ENCODE assay signal across 8 cellular contexts in the genomic region with DNA sequence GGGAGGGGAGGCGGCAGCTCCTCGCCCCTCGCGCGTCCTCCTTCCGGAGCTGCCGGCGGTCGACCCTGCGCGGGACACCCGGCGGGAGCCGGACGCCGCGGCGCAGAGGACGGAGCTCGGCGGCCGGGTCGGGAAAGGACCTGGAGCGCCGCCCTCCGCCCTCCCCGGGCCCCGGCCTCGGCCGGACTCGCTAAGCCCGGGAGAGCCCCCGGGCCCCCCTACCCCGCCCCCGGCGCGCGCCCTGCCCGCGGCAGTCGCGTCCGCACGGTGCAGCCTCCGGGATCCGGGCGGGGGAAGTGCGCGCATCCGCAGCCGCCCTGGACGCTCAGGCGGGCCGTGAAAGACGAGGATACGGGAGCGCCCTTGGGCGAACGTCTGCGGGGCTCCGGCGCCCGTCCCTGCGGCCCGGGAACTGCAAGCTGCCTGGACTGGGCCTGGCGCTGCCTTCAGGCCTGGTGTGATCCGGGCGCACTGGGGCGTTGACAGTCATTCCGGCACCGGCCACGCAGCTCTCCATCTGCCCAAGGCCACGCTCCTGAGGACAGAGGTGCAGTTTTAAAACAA. TPM values are rescaled to one million over a fixed set of nuclear protein-coding genes. Genes with fewer than 3 reads are reported as not detected.
DNase-seq lines count a peak whose midpoint lies in the region; ATAC-seq and TF ChIP-seq lines count a peak whose summit lies in the region.

No MANE protein-coding gene starts in this region.

- H3K27ac Mint-ChIP-seq in GM23338, result no peak overlapping the region
- peak overlapping the region in 1 of 2 donors; percentile 76 for H3K27ac Mint-ChIP-seq in natural killer cell

- H3K4me3 Mint-ChIP-seq in GM23338 (peak overlapping the region; percentile 59; the same call in 2 of the 3 replicates), natural killer cell (peak overlapping the region; percentile 64)

- no peaks in the 10 kb centered on the region for H4K20me1 ChIP-seq in GM23338 (replicated peaks; ENCODE audit: insufficient read depth)

- H3K9me2 ChIP-seq in GM23338 (ENCODE audit: insufficient read depth), result no peaks in the 10 kb centered on the region

- intact Hi-C loops in natural killer cell (cut with micrococcal nuclease), result no loop called here

- peaks cover 21% of the 10 kb centered on the region for H3K4me1 ChIP-seq in GM23338 (ENCODE audit: insufficient read depth)

- H3K36me3 ChIP-seq in GM23338 (ENCODE audit: insufficient read depth), result no peaks in the 10 kb centered on the region

- no peak overlapping the region for H2AFZ ChIP-seq in GM23338

- H3K27me3 Mint-ChIP-seq in GM23338 (ENCODE audit: insufficient read depth, low read depth, poor library complexity) (peaks cover 34% of the 10 kb centered on the region), natural killer cell (ENCODE audit: low read depth in 2 of 2) (no peaks in the 10 kb centered on the region)

- H3K27ac ChIP-seq in GM23338 (ENCODE audit: low read depth), result no peak overlapping the region

- no peaks in the 10 kb centered on the region for H3K36me3 Mint-ChIP-seq in GM23338 (ENCODE audit: low read depth)
- H3K36me3 Mint-ChIP-seq in natural killer cell, result no peaks in the 10 kb centered on the region

- H3K4me1 Mint-ChIP-seq in GM23338 (peaks cover 30% of the 10 kb centered on the region), natural killer cell (peaks cover 12 to 59% of the 10 kb centered on the region in 2 donors)

- H3K27me3 ChIP-seq in GM23338 (ENCODE audit: insufficient read depth), result peaks cover 31% of the 10 kb centered on the region

- H3K9me3 Mint-ChIP-seq in GM23338, result no peaks in the 10 kb centered on the region
- no peaks in the 10 kb centered on the region for H3K9me3 Mint-ChIP-seq in natural killer cell

- DNase-seq in GM23338 (ENCODE audit: low spot score) (no peak), SW480 (ENCODE audit: low spot score) (peak; percentile 49), erythroblast (lab: John Stamatoyannopoulos, UW) (peak; percentile 36 to 41), natural killer cell (no peak), putamen (ENCODE audit: low spot score) (no peak)

- ATAC-seq in GM23338, result peak; percentile 6; the same call in 2 of the 3 replicates
- peak in 2 of 3 donors; percentile 29 to 32 for ATAC-seq in natural killer cell
- no peak for ATAC-seq in HG03095 (IDR thresholded peaks at IDR 0.05; ENCODE audit: unreplicated experiment)
- no peak for ATAC-seq in HG02678 (IDR thresholded peaks at IDR 0.05; ENCODE audit: unreplicated experiment)
- ATAC-seq in HG03175 (IDR thresholded peaks at IDR 0.05; ENCODE audit: unreplicated experiment), result no peak

- peak overlapping the region; percentile 76 for H3K4me2 ChIP-seq in GM23338

- H3K79me2 ChIP-seq in GM23338 (replicated peaks; ENCODE audit: insufficient read depth), result no peaks in the 10 kb centered on the region

- no peak for TF ChIP-seq CTCF in GM23338 (conservative IDR thresholded peaks at IDR 0.05; ENCODE audit: low read depth in 2 of 2)
- TF ChIP-seq CTCF in natural killer cell (IDR thresholded peaks at IDR 0.05), result no peak

- H3F3A ChIP-seq in GM23338 (replicated peaks; ENCODE audit: low read depth), result peaks cover 6% of the 10 kb centered on the region; the same call in 1 of the 2 replicates

- no peak for TF ChIP-seq POLR2A in erythroblast (IDR thresholded peaks at IDR 0.05; ENCODE audit: low read length)

- H3K4me3 ChIP-seq in GM23338, result peak overlapping the region; percentile 56; the same call in 1 of the 2 replicates

TF ChIP-seq in GM23338, 12 proteins besides CTCF, POLR2A, EP300 and RAD21 (continues in another document):
- no peak for TF ChIP-seq ZNF331 (CRISPR knock-in tag; IDR thresholded peaks at IDR 0.05; ENCODE audit: low read depth)
- TF ChIP-seq POLR2AphosphoS5 (IDR thresholded peaks at IDR 0.05; ENCODE audit: low read depth), result no peak
- no peak for TF ChIP-seq ETS1 (IDR thresholded peaks at IDR 0.05)
- TF ChIP-seq ZNF114 (CRISPR knock-in tag; IDR thresholded peaks at IDR 0.05), result no peak
- TF ChIP-seq, protein P1, sequence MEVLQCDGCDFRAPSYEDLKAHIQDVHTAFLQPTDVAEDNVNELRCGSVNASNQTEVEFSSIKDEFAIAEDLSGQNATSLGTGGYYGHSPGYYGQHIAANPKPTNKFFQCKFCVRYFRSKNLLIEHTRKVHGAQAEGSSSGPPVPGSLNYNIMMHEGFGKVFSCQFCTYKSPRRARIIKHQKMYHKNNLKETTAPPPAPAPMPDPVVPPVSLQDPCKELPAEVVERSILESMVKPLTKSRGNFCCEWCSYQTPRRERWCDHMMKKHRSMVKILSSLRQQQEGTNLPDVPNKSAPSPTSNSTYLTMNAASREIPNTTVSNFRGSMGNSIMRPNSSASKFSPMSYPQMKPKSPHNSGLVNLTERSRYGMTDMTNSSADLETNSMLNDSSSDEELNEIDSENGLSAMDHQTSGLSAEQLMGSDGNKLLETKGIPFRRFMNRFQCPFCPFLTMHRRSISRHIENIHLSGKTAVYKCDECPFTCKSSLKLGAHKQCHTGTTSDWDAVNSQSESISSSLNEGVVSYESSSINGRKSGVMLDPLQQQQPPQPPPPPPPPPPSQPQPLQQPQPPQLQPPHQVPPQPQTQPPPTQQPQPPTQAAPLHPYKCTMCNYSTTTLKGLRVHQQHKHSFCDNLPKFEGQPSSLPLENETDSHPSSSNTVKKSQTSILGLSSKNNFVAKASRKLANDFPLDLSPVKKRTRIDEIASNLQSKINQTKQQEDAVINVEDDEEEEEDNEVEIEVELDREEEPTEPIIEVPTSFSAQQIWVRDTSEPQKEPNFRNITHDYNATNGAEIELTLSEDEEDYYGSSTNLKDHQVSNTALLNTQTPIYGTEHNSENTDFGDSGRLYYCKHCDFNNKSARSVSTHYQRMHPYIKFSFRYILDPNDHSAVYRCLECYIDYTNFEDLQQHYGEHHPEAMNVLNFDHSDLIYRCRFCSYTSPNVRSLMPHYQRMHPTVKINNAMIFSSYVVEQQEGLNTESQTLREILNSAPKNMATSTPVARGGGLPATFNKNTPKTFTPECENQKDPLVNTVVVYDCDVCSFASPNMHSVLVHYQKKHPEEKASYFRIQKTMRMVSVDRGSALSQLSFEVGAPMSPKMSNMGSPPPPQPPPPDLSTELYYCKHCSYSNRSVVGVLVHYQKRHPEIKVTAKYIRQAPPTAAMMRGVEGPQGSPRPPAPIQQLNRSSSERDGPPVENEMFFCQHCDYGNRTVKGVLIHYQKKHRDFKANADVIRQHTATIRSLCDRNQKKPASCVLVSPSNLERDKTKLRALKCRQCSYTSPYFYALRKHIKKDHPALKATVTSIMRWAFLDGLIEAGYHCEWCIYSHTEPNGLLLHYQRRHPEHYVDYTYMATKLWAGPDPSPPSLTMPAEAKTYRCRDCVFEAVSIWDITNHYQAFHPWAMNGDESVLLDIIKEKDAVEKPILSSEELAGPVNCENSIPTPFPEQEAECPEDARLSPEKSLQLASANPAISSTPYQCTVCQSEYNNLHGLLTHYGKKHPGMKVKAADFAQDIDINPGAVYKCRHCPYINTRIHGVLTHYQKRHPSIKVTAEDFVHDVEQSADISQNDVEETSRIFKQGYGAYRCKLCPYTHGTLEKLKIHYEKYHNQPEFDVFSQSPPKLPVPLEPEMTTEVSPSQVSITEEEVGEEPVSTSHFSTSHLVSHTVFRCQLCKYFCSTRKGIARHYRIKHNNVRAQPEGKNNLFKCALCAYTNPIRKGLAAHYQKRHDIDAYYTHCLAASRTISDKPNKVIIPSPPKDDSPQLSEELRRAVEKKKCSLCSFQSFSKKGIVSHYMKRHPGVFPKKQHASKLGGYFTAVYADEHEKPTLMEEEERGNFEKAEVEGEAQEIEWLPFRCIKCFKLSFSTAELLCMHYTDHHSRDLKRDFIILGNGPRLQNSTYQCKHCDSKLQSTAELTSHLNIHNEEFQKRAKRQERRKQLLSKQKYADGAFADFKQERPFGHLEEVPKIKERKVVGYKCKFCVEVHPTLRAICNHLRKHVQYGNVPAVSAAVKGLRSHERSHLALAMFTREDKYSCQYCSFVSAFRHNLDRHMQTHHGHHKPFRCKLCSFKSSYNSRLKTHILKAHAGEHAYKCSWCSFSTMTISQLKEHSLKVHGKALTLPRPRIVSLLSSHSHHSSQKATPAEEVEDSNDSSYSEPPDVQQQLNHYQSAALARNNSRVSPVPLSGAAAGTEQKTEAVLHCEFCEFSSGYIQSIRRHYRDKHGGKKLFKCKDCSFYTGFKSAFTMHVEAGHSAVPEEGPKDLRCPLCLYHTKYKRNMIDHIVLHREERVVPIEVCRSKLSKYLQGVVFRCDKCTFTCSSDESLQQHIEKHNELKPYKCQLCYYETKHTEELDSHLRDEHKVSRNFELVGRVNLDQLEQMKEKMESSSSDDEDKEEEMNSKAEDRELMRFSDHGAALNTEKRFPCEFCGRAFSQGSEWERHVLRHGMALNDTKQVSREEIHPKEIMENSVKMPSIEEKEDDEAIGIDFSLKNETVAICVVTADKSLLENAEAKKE (CRISPR knock-in tag; IDR thresholded peaks at IDR 0.05), result no peak

RNA-seq across cellular contexts. Expression of gene NACC2, which starts 0.5 kb away (rescaled TPM):
- 16.5 and 20.8 TPM in 2 replicates for total RNA-seq in GM23338 (2014; rRNA removed; shearing (Covaris generic))
- 3.2 and 3.8 TPM in 2 replicates for polyA plus RNA-seq in GM23338 (2016; fragmentation: Nextera tagmentation; extraction: Ambion mirVana)
- total RNA-seq in natural killer cell, result 10 to 100 TPM; 14.5 to 21.6 (median 21.2) TPM

RNA-seq across cellular contexts. Expression of gene TMEM250, which starts 23.1 kb away (rescaled TPM):
- total RNA-seq in GM23338 (2014; rRNA removed; shearing (Covaris generic)), result 32.6 and 39.2 TPM in 2 replicates
- polyA plus RNA-seq in GM23338 (2016; fragmentation: Nextera tagmentation; extraction: Ambion mirVana), result 11.8 and 12.2 TPM in 2 replicates
- total RNA-seq in natural killer cell, result 10 to 100 TPM; 19.5 to 34.3 (median 33.6) TPM

Comparison
In these comparisons a context has a peak if more than half of its experiments do, and no peak if none do; other contexts are left out.
1. ATAC-seq: peak in GM23338 (single experiment) and natural killer cell (2 of 3); none in HG03095 (single experiment), HG02678 (single experiment) and HG03175 (single experiment).
2. DNase-seq: peak in SW480 (single experiment) and erythroblast (2 of 2); none in GM23338 (single experiment), natural killer cell (single experiment) and putamen (single experiment).